Comparison of ENCODE assay signal across 2 cellular contexts in genomic region chr16:10779908-10780307, GRCh38.
TF ChIP-seq lines count a peak whose summit lies in the region.

No MANE protein-coding gene starts in this region.

TF ChIP-seq in GM12878, 131 proteins besides CTCF, POLR2A, EP300 and RAD21:
- peak; percentile 97 for TF ChIP-seq ZNF24 (IDR thresholded peaks at IDR 0.05)

TF ChIP-seq in K562, 482 proteins besides CTCF, POLR2A, EP300 and RAD21:
- TF ChIP-seq ZNF24 (IDR thresholded peaks at IDR 0.05): peak; percentile 67; the same call in 1 of the 2 replicates
